ENCODE assay signal across 8 cellular contexts in genomic region chr17:19647697-19648474, GRCh38. TPM values are rescaled to one million over a fixed set of nuclear protein-coding genes. Genes with fewer than 3 reads are reported as not detected.
DNase-seq lines count a peak whose midpoint lies in the region; ATAC-seq, FAIRE-seq and TF ChIP-seq lines count a peak whose summit lies in the region.

No MANE protein-coding gene starts in this region.

- peaks cover 31% of the 10 kb centered on the region for H3K79me2 ChIP-seq in osteoblast (ENCODE audit: insufficient read depth, low read length)

- H3K27me3 ChIP-seq in HL-60 (ENCODE audit: insufficient read depth, poor library complexity, severe bottlenecking) (no peaks in the 10 kb centered on the region), adipocyte (replicated peaks; ENCODE audit: control insufficient read depth, insufficient read depth, low read length) (no peaks in the 10 kb centered on the region), osteoblast (ENCODE audit: insufficient read depth, low read length) (no peaks in the 10 kb centered on the region)

- H3K27ac ChIP-seq in HL-60 (replicated peaks) = peak overlapping the region; percentile 96
- H3K27ac ChIP-seq in osteoblast (ENCODE audit: low read depth, low read length) = peak overlapping the region; percentile 93

- H3K4me3 ChIP-seq in HL-60 (replicated peaks; ENCODE audit: insufficient read depth, low read length) = peak overlapping the region; percentile 71
- peak overlapping the region; percentile 97 for H3K4me3 ChIP-seq in adipocyte (ENCODE audit: low read length)
- peak overlapping the region; percentile 90 for H3K4me3 ChIP-seq in osteoblast (ENCODE audit: insufficient read depth, low read length)

- peak overlapping the region; percentile 89 for H3K4me2 ChIP-seq in osteoblast (ENCODE audit: insufficient read depth, low read length)

- TF ChIP-seq CTCF in HL-60 (IDR thresholded peaks at IDR 0.05; ENCODE audit: insufficient read depth, low read length) (no peak), osteoblast (IDR thresholded peaks at IDR 0.05; ENCODE audit: extremely low read depth, low read depth, low read length) (no peak)

- H3K4me1 ChIP-seq in adipocyte (ENCODE audit: control insufficient read depth, insufficient read depth, low read length) (peaks cover 72% of the 10 kb centered on the region), osteoblast (ENCODE audit: insufficient read depth, low read length) (peaks cover 55% of the 10 kb centered on the region)

- peak overlapping the region; percentile 96 for H2AFZ ChIP-seq in osteoblast (ENCODE audit: low read length)

- H3K9ac ChIP-seq in adipocyte (ENCODE audit: low read length) = peak overlapping the region; percentile 94

- peak; percentile 36 for ATAC-seq in GM19452 (IDR thresholded peaks at IDR 0.05; ENCODE audit: unreplicated experiment)

- DNase-seq in COR-L47 (lab: John Stamatoyannopoulos, UW) = peak; percentile 28
- peak; percentile 51 to 72 for DNase-seq in HL-60 (ENCODE audit: low read depth in 1 of 2, low spot score in 1 of 2)
- peak; percentile 43 for DNase-seq in RCC 7860 (ENCODE audit: low spot score)
- peak; percentile 82 for DNase-seq in adipocyte (ENCODE audit: low read depth)
- DNase-seq in cardiac septum (ENCODE audit: low spot score) = peak; percentile 83
- DNase-seq in osteoblast (ENCODE audit: insufficient read length, low spot score, missing footprints) = peak; percentile 87
- DNase-seq in HuH-7.5 (ENCODE audit: low spot score) = no peak

- H3K9me3 ChIP-seq in adipocyte (ENCODE audit: control insufficient read depth, low read length) (no peaks in the 10 kb centered on the region), osteoblast (ENCODE audit: low read depth, low read length) (no peaks in the 10 kb centered on the region)

- intact Hi-C loops in cardiac septum (cut with DNase I) = loop anchor here (5.0 to 10.0 kb wide), 2 partner anchors 104 to 273 kb away; partner anchors contain the start of gene MAPK7

- peaks cover 14% of the 10 kb centered on the region for H4K20me1 ChIP-seq in osteoblast (ENCODE audit: insufficient read depth, low read length)

- H3K36me3 ChIP-seq in adipocyte (ENCODE audit: control insufficient read depth, insufficient read depth, low read length, severe bottlenecking) (no peaks in the 10 kb centered on the region), osteoblast (ENCODE audit: insufficient read depth, low read length) (no peaks in the 10 kb centered on the region)

- FAIRE-seq in RCC 7860 (lab: Jason Lieb, UNC) = no peak

RNA-seq across cellular contexts. Expression of gene ALDH3A2, which starts 0.7 kb away (rescaled TPM):
- total RNA-seq in cardiac septum (107 TPM), osteoblast (61.0 and 82.2 TPM in 2 replicates)
